1 cellular context compared by ENCODE assay signal in genomic region chr17:53186004-53186403, GRCh38.
TF ChIP-seq lines count a peak whose summit lies in the region.

No MANE protein-coding gene starts in this region.

TF ChIP-seq in GM23338, 12 proteins besides CTCF, POLR2A, EP300 and RAD21 (continued from another document):
- TF ChIP-seq, protein P1, sequence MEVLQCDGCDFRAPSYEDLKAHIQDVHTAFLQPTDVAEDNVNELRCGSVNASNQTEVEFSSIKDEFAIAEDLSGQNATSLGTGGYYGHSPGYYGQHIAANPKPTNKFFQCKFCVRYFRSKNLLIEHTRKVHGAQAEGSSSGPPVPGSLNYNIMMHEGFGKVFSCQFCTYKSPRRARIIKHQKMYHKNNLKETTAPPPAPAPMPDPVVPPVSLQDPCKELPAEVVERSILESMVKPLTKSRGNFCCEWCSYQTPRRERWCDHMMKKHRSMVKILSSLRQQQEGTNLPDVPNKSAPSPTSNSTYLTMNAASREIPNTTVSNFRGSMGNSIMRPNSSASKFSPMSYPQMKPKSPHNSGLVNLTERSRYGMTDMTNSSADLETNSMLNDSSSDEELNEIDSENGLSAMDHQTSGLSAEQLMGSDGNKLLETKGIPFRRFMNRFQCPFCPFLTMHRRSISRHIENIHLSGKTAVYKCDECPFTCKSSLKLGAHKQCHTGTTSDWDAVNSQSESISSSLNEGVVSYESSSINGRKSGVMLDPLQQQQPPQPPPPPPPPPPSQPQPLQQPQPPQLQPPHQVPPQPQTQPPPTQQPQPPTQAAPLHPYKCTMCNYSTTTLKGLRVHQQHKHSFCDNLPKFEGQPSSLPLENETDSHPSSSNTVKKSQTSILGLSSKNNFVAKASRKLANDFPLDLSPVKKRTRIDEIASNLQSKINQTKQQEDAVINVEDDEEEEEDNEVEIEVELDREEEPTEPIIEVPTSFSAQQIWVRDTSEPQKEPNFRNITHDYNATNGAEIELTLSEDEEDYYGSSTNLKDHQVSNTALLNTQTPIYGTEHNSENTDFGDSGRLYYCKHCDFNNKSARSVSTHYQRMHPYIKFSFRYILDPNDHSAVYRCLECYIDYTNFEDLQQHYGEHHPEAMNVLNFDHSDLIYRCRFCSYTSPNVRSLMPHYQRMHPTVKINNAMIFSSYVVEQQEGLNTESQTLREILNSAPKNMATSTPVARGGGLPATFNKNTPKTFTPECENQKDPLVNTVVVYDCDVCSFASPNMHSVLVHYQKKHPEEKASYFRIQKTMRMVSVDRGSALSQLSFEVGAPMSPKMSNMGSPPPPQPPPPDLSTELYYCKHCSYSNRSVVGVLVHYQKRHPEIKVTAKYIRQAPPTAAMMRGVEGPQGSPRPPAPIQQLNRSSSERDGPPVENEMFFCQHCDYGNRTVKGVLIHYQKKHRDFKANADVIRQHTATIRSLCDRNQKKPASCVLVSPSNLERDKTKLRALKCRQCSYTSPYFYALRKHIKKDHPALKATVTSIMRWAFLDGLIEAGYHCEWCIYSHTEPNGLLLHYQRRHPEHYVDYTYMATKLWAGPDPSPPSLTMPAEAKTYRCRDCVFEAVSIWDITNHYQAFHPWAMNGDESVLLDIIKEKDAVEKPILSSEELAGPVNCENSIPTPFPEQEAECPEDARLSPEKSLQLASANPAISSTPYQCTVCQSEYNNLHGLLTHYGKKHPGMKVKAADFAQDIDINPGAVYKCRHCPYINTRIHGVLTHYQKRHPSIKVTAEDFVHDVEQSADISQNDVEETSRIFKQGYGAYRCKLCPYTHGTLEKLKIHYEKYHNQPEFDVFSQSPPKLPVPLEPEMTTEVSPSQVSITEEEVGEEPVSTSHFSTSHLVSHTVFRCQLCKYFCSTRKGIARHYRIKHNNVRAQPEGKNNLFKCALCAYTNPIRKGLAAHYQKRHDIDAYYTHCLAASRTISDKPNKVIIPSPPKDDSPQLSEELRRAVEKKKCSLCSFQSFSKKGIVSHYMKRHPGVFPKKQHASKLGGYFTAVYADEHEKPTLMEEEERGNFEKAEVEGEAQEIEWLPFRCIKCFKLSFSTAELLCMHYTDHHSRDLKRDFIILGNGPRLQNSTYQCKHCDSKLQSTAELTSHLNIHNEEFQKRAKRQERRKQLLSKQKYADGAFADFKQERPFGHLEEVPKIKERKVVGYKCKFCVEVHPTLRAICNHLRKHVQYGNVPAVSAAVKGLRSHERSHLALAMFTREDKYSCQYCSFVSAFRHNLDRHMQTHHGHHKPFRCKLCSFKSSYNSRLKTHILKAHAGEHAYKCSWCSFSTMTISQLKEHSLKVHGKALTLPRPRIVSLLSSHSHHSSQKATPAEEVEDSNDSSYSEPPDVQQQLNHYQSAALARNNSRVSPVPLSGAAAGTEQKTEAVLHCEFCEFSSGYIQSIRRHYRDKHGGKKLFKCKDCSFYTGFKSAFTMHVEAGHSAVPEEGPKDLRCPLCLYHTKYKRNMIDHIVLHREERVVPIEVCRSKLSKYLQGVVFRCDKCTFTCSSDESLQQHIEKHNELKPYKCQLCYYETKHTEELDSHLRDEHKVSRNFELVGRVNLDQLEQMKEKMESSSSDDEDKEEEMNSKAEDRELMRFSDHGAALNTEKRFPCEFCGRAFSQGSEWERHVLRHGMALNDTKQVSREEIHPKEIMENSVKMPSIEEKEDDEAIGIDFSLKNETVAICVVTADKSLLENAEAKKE (CRISPR knock-in tag; IDR thresholded peaks at IDR 0.05) = no peak
- TF ChIP-seq CREB1 (CRISPR knock-in tag; IDR thresholded peaks at IDR 0.05; ENCODE audit: low read depth) (no peak), ZNF331 (CRISPR knock-in tag; IDR thresholded peaks at IDR 0.05; ENCODE audit: low read depth) (no peak)
- TF ChIP-seq, protein P2, sequence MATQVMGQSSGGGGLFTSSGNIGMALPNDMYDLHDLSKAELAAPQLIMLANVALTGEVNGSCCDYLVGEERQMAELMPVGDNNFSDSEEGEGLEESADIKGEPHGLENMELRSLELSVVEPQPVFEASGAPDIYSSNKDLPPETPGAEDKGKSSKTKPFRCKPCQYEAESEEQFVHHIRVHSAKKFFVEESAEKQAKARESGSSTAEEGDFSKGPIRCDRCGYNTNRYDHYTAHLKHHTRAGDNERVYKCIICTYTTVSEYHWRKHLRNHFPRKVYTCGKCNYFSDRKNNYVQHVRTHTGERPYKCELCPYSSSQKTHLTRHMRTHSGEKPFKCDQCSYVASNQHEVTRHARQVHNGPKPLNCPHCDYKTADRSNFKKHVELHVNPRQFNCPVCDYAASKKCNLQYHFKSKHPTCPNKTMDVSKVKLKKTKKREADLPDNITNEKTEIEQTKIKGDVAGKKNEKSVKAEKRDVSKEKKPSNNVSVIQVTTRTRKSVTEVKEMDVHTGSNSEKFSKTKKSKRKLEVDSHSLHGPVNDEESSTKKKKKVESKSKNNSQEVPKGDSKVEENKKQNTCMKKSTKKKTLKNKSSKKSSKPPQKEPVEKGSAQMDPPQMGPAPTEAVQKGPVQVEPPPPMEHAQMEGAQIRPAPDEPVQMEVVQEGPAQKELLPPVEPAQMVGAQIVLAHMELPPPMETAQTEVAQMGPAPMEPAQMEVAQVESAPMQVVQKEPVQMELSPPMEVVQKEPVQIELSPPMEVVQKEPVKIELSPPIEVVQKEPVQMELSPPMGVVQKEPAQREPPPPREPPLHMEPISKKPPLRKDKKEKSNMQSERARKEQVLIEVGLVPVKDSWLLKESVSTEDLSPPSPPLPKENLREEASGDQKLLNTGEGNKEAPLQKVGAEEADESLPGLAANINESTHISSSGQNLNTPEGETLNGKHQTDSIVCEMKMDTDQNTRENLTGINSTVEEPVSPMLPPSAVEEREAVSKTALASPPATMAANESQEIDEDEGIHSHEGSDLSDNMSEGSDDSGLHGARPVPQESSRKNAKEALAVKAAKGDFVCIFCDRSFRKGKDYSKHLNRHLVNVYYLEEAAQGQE (IDR thresholded peaks at IDR 0.05; ENCODE audit: unreplicated experiment) = no peak
TF ChIP-seq in GM23338: peak in this region for 0.
